In genomic region chr11:118434553-118435232, GRCh38 we compare ENCODE assay signal across 8 cellular contexts. TPM values are rescaled to one million over a fixed set of nuclear protein-coding genes. Genes with fewer than 3 reads are reported as not detected.
DNase-seq lines count a peak whose midpoint lies in the region; ATAC-seq and TF ChIP-seq lines count a peak whose summit lies in the region.

No MANE protein-coding gene starts in this region.

- H3K27me3 Mint-ChIP-seq in central memory CD8-positive, alpha-beta T cell = no peaks in the 10 kb centered on the region

- DNase-seq in DMS53 (lab: John Stamatoyannopoulos, UW) (peak; percentile 71), LNCaP clone FGC (ENCODE audit: low read depth) (no peak), UCSD-AML1 (lab: John Stamatoyannopoulos, UW; ENCODE audit: unreplicated experiment) (peak; percentile 56), left lobe of liver (ENCODE audit: low spot score) (peak; percentile 51), cortex of kidney (lab: John Stamatoyannopoulos, UW) (no peak)
- DNase-seq in central memory CD8-positive, alpha-beta T cell (ENCODE audit: low spot score in 2 of 2) = peak; percentile 20 to 23
- DNase-seq in stimulated activated CD4-positive, alpha-beta T cell treated with anti-CD3 and anti-CD28 coated beads, Interleukin-4, amount 100 ng/mL, for 1 hour = peak; percentile 33

- no peaks in the 10 kb centered on the region for H3K9me3 Mint-ChIP-seq in central memory CD8-positive, alpha-beta T cell

- H3K4me3 ChIP-seq in LNCaP clone FGC (ENCODE audit: low read depth, low read length) = peak overlapping the region; percentile 97

- peaks cover 32% of the 10 kb centered on the region for H3K36me3 Mint-ChIP-seq in central memory CD8-positive, alpha-beta T cell (ENCODE audit: insufficient read depth)

- ATAC-seq in central memory CD8-positive, alpha-beta T cell (replicated peaks; ENCODE audit: extremely low read depth, poor library complexity, severe bottlenecking) = no peak
- ATAC-seq in left lobe of liver (peak; percentile 2), HG03457 (IDR thresholded peaks at IDR 0.05; ENCODE audit: unreplicated experiment) (no peak)

- H3K4me3 Mint-ChIP-seq in central memory CD8-positive, alpha-beta T cell = peak overlapping the region; percentile 89

- H3K27ac Mint-ChIP-seq in central memory CD8-positive, alpha-beta T cell (ENCODE audit: low read depth) = peak overlapping the region; percentile 97

- TF ChIP-seq CTCF in LNCaP clone FGC (IDR thresholded peaks at IDR 0.05; ENCODE audit: control insufficient read depth, extremely low read depth, insufficient read depth) = no peak

- H3K4me1 Mint-ChIP-seq in central memory CD8-positive, alpha-beta T cell = peaks cover 44% of the 10 kb centered on the region

RNA-seq across cellular contexts. Expression of gene KMT2A, which starts 1.6 kb away (rescaled TPM):
- 20.4 TPM for total RNA-seq in left lobe of liver

RNA-seq across cellular contexts. Expression of gene ATP5MG, which starts 33.3 kb away (rescaled TPM):
- 94.9 TPM for total RNA-seq in left lobe of liver

Comparison
In these comparisons a context has a peak if more than half of its experiments do, and no peak if none do; other contexts are left out.
1. DNase-seq: peak in DMS53 (single experiment), UCSD-AML1 (single experiment), central memory CD8-positive, alpha-beta T cell (2 of 2), left lobe of liver (single experiment) and stimulated activated CD4-positive, alpha-beta T cell treated with anti-CD3 and anti-CD28 coated beads, Interleukin-4, amount 100 ng/mL, for 1 hour (single experiment); none in LNCaP clone FGC (single experiment) and cortex of kidney (single experiment).